Comparison of ENCODE assay signal across 22 cellular contexts in the genomic region with DNA sequence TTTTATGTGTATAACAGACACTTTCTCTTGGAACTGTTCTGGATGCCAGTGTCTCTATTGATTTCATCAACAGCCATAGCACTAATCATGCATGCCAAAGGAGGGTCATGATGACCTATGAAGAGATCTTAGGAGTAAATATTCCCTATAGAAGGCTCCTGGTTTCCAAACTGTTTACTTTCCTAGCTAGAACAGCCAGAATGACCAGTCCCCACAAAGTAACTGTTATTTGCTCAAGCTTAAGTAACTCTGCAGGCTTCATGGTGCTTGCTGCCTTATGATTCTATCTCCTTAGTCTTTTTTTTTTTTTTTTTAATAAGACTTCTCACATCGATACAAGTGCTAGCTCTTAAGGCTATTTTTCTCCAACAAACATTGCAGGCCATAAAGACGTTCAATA. TPM values are rescaled to one million over a fixed set of nuclear protein-coding genes. Genes with fewer than 3 reads are reported as not detected.
DNase-seq lines count a peak whose midpoint lies in the region; ATAC-seq and TF ChIP-seq lines count a peak whose summit lies in the region.
"Had no signal": no experiment of that assay in that cellular context is flagged by ENCODE, and none has a peak within 500 bp of the region (broad histone marks: within the 10 kb centered on the region; RNA-seq: fewer than 3 reads in every experiment).

No MANE protein-coding gene starts in this region.

- POLR2A ChIA-PET in IMR-90 (lab: Charles Lee; ENCODE audit: unreplicated experiment), result no interaction called here

- H3K4me3 ChIP-seq in IMR-90 (ENCODE audit: insufficient read depth, low read depth, low read length) (no peak overlapping the region), LNCaP clone FGC (ENCODE audit: low read depth, low read length) (no peak overlapping the region), left lung (no peak overlapping the region)
- H3K4me3 ChIP-seq: GM12878, GM23338 had no signal

- no peaks in the 10 kb centered on the region for H4K20me1 ChIP-seq in IMR-90 (ENCODE audit: insufficient read depth, low read length)

- no peak overlapping the region for H3K56ac ChIP-seq in IMR-90 (ENCODE audit: extremely low read depth, insufficient read depth, low read length)

- intact Hi-C loops in IMR-90 (cut with micrococcal nuclease), result loop anchor here (5.0 kb wide), 1 partner anchor 810 kb away; the partner anchor contains the start of gene AP1S2
- intact Hi-C loops in left lung (cut with DNase I), result no loop called here

- peak overlapping the region; percentile 84 for H2BK20ac ChIP-seq in IMR-90 (ENCODE audit: low read depth, low read length)

- in situ Hi-C loops in IMR-90 (cut with MboI; ENCODE audit: low sequenced_read_pairs), result loop anchor here (10.0 kb wide), 2 partner anchors 218 to 538 kb away; partner anchors contain the start of gene GRPR

- H3K9ac ChIP-seq in IMR-90 (ENCODE audit: low read depth, low read length), result no peak overlapping the region

- H3K36me3 ChIP-seq in IMR-90 (ENCODE audit: control insufficient read depth, insufficient read depth, low read length) (0 out of 2 replicates have a peak, but pooled peaks cover 2% of the 10 kb centered on the region), left lung (no peaks in the 10 kb centered on the region)

- peak overlapping the region; percentile 22; the same call in 1 of the 2 replicates for H4K5ac ChIP-seq in IMR-90 (ENCODE audit: low read depth, low read length)

- no peak for TF ChIP-seq RAD21 in IMR-90 (IDR thresholded peaks at IDR 0.05; ENCODE audit: low read length)

- no peak for TF ChIP-seq POLR2A in IMR-90 (IDR thresholded peaks at IDR 0.05; ENCODE audit: low read depth, low read length)

- H4K91ac ChIP-seq in IMR-90 (ENCODE audit: insufficient read depth, low read depth, low read length), result no peak overlapping the region; the same call in 1 of the 2 replicates

- peak overlapping the region; percentile 31; the same call in 1 of the 2 replicates for H3K18ac ChIP-seq in IMR-90 (ENCODE audit: low read depth, low read length)

- H2AK9ac ChIP-seq in IMR-90 (replicated peaks; ENCODE audit: low read depth, low read length, poor library complexity), result no peak overlapping the region

- no peak overlapping the region for H3K27ac ChIP-seq in IMR-90 (ENCODE audit: insufficient read depth, low read length)
- peak overlapping the region; percentile 62 for H3K27ac ChIP-seq in VCaP
- H3K27ac ChIP-seq in left lung, result no peak overlapping the region

- BruUV-seq in IMR-90 (replicated peaks; lab: Mats Ljungman, UMichigan), result no TSS peak

- DNase-seq in IMR-90 (no peak), LNCaP clone FGC (ENCODE audit: low read depth) (peak; percentile 75), left lung (no peak)
- no peak for DNase-seq in activated CD4-positive, alpha-beta T cell treated with anti-CD3 and anti-CD28 coated beads for 48 hours
- no peak for DNase-seq in activated CD8-positive, alpha-beta memory T cell treated with anti-CD3 and anti-CD28 coated beads for 24 hours
- DNase-seq: C1 segment of cervical spinal cord; CD4-positive, alpha-beta memory T cell; DMS 273 treated with DMSO at 0.1 percent for 48 hours; DMS79; EL; GDM1; H9 had no signal

- no peak overlapping the region for H2AFZ ChIP-seq in IMR-90 (replicated peaks; ENCODE audit: low read length, poor library complexity)
- H2AFZ ChIP-seq: GM23338 had no signal

- H3K27me3 ChIP-seq in IMR-90 (ENCODE audit: control insufficient read depth, insufficient read depth, low read length), result no peaks in the 10 kb centered on the region; the same call in 1 of the 2 replicates
- H3K27me3 ChIP-seq in left lung, result peaks cover 0 to 4% of the 10 kb centered on the region in 2 donors

- dilution Hi-C loops in IMR-90 (cut with HindIII; ENCODE audit: low sequenced_read_pairs, unreplicated experiment), result no loop called here

- no peaks in the 10 kb centered on the region for H3K9me1 ChIP-seq in IMR-90 (ENCODE audit: insufficient read depth, low read length)

- H3K79me1 ChIP-seq in IMR-90 (ENCODE audit: low read depth in 1 of 2, low read length in 2 of 2), result peaks cover 0 to 10% of the 10 kb centered on the region in 2 experiments; a peak in 1 of 4 replicates

- no peak for ATAC-seq in IMR-90 (ENCODE audit: low read depth)
- peak; percentile 64 for ATAC-seq in left lung
- ATAC-seq in HG02588 (IDR thresholded peaks at IDR 0.05; ENCODE audit: unreplicated experiment), result no peak
- ATAC-seq: GM12878, GM23338, HCT116 had no signal

- peak overlapping the region; percentile 62 for H2BK120ac ChIP-seq in IMR-90 (ENCODE audit: low read depth, low read length)

- TF ChIP-seq CTCF in IMR-90 (conservative IDR thresholded peaks at IDR 0.05; ENCODE audit: low read depth, low read length) (no peak), LNCaP clone FGC (IDR thresholded peaks at IDR 0.05; ENCODE audit: control insufficient read depth, extremely low read depth, insufficient read depth) (no peak), VCaP (conservative IDR thresholded peaks at IDR 0.05) (no peak), left lung (IDR thresholded peaks at IDR 0.05) (no peak)

- no peak overlapping the region for H3K4me2 ChIP-seq in IMR-90 (ENCODE audit: low read depth, low read length)
- H3K4me2 ChIP-seq: GM23338 had no signal

- H3K9me3 ChIP-seq in IMR-90 (ENCODE audit: control insufficient read depth, insufficient read depth, low read length) (no peaks in the 10 kb centered on the region), left lung (no peaks in the 10 kb centered on the region)
- H3K9me3 ChIP-seq: Caco-2 had no signal

- H2BK15ac ChIP-seq in IMR-90 (ENCODE audit: low read depth, low read length), result no peak overlapping the region

- 0 out of 4 replicates have a peak overlapping the region, but pooled peaks of 1 of the 2 experiments have one; percentile 82 for H4K8ac ChIP-seq in IMR-90 (ENCODE audit: low read depth in 2 of 2, low read length in 2 of 2)

- no CpG with 5 or more reads among the region's 2 CpGs for WGBS in IMR-90 (ENCODE audit: extremely low coverage in 2 of 2, insufficient read length in 1 of 2), 2 experiments

- H3K4ac ChIP-seq in IMR-90 (ENCODE audit: low read depth, low read length), result 0 out of 2 replicates have a peak overlapping the region, but pooled peaks have one; percentile 87

- CTCF ChIA-PET in IMR-90 (lab: Yijun Ruan, JAX), result interaction anchor here (0.6 to 1.6 kb wide), 2 partner anchors 13 to 22 kb away, joined by 3 to 8 read pairs; partner anchors contain the start of gene S100G

- H3K23ac ChIP-seq in IMR-90 (ENCODE audit: low read depth, low read length), result no peak overlapping the region

- H3K4me1 ChIP-seq in IMR-90 (ENCODE audit: control insufficient read depth, insufficient read depth, low read length) (peaks cover 13% of the 10 kb centered on the region), left lung (no peaks in the 10 kb centered on the region)
- H3K4me1 ChIP-seq: Caco-2 had no signal

- no peak overlapping the region for H2AK5ac ChIP-seq in IMR-90 (ENCODE audit: low read depth, low read length)

- peak overlapping the region; percentile 69 for H2BK5ac ChIP-seq in IMR-90 (ENCODE audit: low read depth, low read length, poor library complexity, severe bottlenecking)

- 0 out of 2 replicates have a peak overlapping the region, but pooled peaks have one; percentile 7 for H3K14ac ChIP-seq in IMR-90 (replicated peaks; ENCODE audit: low read depth, low read length)

TF ChIP-seq in IMR-90, 13 proteins besides CTCF, POLR2A, EP300 and RAD21 (continues in another document):
- TF ChIP-seq RCOR1 (IDR thresholded peaks at IDR 0.05; ENCODE audit: insufficient replicate concordance, low read length) (no peak), MXI1 (IDR thresholded peaks at IDR 0.05; ENCODE audit: borderline replicate concordance, low read depth, low read length) (no peak), NFE2L2 (IDR thresholded peaks at IDR 0.05; ENCODE audit: low read depth, low read length) (no peak), MAZ (IDR thresholded peaks at IDR 0.05; ENCODE audit: borderline replicate concordance, low read depth, low read length) (no peak), CEBPB (IDR thresholded peaks at IDR 0.05; ENCODE audit: low read depth, low read length) (no peak), RFX5 (IDR thresholded peaks at IDR 0.05; ENCODE audit: low read depth, low read length) (no peak), SMC3 (IDR thresholded peaks at IDR 0.05; ENCODE audit: low read depth, low read length) (no peak), BHLHE40 (IDR thresholded peaks at IDR 0.05; ENCODE audit: low read depth, low read length) (no peak), CHD1 (IDR thresholded peaks at IDR 0.05; ENCODE audit: low read depth, low read length) (no peak)
- TF ChIP-seq, protein P1, sequence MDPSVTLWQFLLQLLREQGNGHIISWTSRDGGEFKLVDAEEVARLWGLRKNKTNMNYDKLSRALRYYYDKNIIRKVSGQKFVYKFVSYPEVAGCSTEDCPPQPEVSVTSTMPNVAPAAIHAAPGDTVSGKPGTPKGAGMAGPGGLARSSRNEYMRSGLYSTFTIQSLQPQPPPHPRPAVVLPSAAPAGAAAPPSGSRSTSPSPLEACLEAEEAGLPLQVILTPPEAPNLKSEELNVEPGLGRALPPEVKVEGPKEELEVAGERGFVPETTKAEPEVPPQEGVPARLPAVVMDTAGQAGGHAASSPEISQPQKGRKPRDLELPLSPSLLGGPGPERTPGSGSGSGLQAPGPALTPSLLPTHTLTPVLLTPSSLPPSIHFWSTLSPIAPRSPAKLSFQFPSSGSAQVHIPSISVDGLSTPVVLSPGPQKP (IDR thresholded peaks at IDR 0.05; ENCODE audit: borderline replicate concordance, low read depth, low read length), result no peak

RNA-seq across cellular contexts. Expression of gene S100G, which starts 12.4 kb away (rescaled TPM):
- total RNA-seq in IMR-90 (2012; rRNA removed) (not detected in 2 replicates), left lung (under 1 TPM in 1 of 2 donors, not detected in 1; 0.64 TPM)
- polyA plus RNA-seq in IMR-90 (2012; rRNA removed), result not detected in 2 replicates
- polyA plus RNA-seq in IMR-90 (2012; cell fraction: cytosol; rRNA removed), result not detected in 2 replicates
- polyA plus RNA-seq in IMR-90 (2012; cell fraction: nucleus; rRNA removed; ENCODE audit: low replicate concordance), result not detected in 2 replicates
- total RNA-seq: A172; A673; Caco-2; CD4-positive, alpha-beta memory T cell; GM12878; GM23338; H4; H9 had no signal
- polyA plus RNA-seq: BJ; CD4-positive, alpha-beta memory T cell; GM12878; GM23338 had no signal

RNA-seq across cellular contexts. Expression of gene CTPS2, which starts 50.1 kb away (rescaled TPM):
- total RNA-seq in IMR-90 (2012; rRNA removed) (13.1 and 16.1 TPM in 2 replicates), left lung (10 to 100 TPM; 10.2 to 15.7 TPM)
- 4.7 and 6.0 TPM in 2 replicates for polyA plus RNA-seq in IMR-90 (2012; rRNA removed)
- 1.4 and 3.1 TPM in 2 replicates for polyA plus RNA-seq in IMR-90 (2012; cell fraction: cytosol; rRNA removed)
- 1.7 and 10.1 TPM in 2 replicates for polyA plus RNA-seq in IMR-90 (2012; cell fraction: nucleus; rRNA removed; ENCODE audit: low replicate concordance)

RNA-seq across cellular contexts. Expression of gene SYAP1, which starts 57.0 kb away (rescaled TPM):
- total RNA-seq in IMR-90 (2012; rRNA removed), result 35.0 and 55.0 TPM in 2 replicates
- 14.0 and 17.7 TPM in 2 replicates for polyA plus RNA-seq in IMR-90 (2012; rRNA removed)
- polyA plus RNA-seq in IMR-90 (2012; cell fraction: cytosol; rRNA removed), result 7.3 and 11.1 TPM in 2 replicates
- polyA plus RNA-seq in IMR-90 (2012; cell fraction: nucleus; rRNA removed; ENCODE audit: low replicate concordance), result 2.0 and 10.5 TPM in 2 replicates
- 10 to 100 TPM; 25.8 to 36.9 TPM for total RNA-seq in left lung
